ENCODE assay signal across 2 cellular contexts in genomic region chr15:67032608-67033007, GRCh38.
TF ChIP-seq lines count a peak whose summit lies in the region.

No MANE protein-coding gene starts in this region.

TF ChIP-seq in HCT116, 20 proteins besides CTCF, POLR2A, EP300 and RAD21:
- peak; percentile 16; the same call in 1 of the 2 replicates for TF ChIP-seq ZFX (IDR thresholded peaks at IDR 0.05)
- no peak for TF ChIP-seq ZNF274 (IDR thresholded peaks at IDR 0.05; ENCODE audit: low read depth, low read length)

TF ChIP-seq in K562, 482 proteins besides CTCF, POLR2A, EP300 and RAD21:
- TF ChIP-seq EHMT2 (IDR thresholded peaks at IDR 0.05): no peak
- TF ChIP-seq ERF (CRISPR knock-in tag; IDR thresholded peaks at IDR 0.05): no peak
- peak; percentile 68; the same call in 1 of the 2 replicates for TF ChIP-seq SMARCA5 (IDR thresholded peaks at IDR 0.05)
- peak; percentile 79 for TF ChIP-seq BCOR (IDR thresholded peaks at IDR 0.05)
